Comparison of ENCODE assay signal across 9 cellular contexts in the genomic region with DNA sequence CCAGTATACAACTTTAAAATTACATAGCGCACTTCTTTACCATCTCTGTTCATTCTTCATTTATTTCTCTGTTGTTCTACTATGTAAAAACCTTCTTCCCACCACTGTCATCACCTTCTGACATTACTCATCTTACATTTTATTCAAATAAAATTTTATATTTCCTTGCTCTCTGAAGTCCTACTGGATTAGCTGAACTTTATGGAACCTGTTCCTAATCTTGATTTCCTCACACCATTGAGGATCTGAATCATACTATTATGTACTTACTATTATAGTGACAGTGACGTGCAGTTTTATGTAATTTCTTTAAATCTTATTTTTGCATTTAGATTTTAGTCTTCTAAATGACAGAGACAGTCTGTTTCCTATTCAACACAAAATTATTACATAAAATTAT.
"Had no signal": no experiment of that assay in that cellular context is flagged by ENCODE, and none has a peak within 500 bp of the region (broad histone marks: within the 10 kb centered on the region; RNA-seq: fewer than 3 reads in every experiment).

No MANE protein-coding gene starts in this region.

- H3K36me3 ChIP-seq: HAP-1 had no signal

- H3K9me3 ChIP-seq: HAP-1 had no signal

- H3K27ac ChIP-seq: GM23248, HL-60 had no signal

- H3K4me3 ChIP-seq: HAP-1 had no signal

- ATAC-seq: HCT116, HepG2 had no signal

- DNase-seq: GM23248, GOT3, H7, HFFc6, KBM-7 had no signal
